1 cellular context compared by ENCODE assay signal in genomic region chr2:178514664-178515063, GRCh38.
TF ChIP-seq lines count a peak whose summit lies in the region.

No MANE protein-coding gene starts in this region.

TF ChIP-seq in endothelial cell of umbilical vein, 7 proteins besides CTCF, POLR2A, EP300 and RAD21:
- TF ChIP-seq FOS (IDR thresholded peaks at IDR 0.05; ENCODE audit: borderline replicate concordance, insufficient read depth, low read length) (no peak), POLR2AphosphoS5 (IDR thresholded peaks at IDR 0.05; ENCODE audit: insufficient read depth, low read depth, low read length) (no peak), EZH2 (IDR thresholded peaks at IDR 0.05; ENCODE audit: borderline replicate concordance, low read depth, low read length, severe bottlenecking) (no peak), JUN (IDR thresholded peaks at IDR 0.05; ENCODE audit: borderline replicate concordance, insufficient read depth, insufficient read length, low read depth) (no peak), GATA2 (IDR thresholded peaks at IDR 0.05; ENCODE audit: insufficient read depth, insufficient read length, low read depth, low read length) (peak; percentile 15)
